In genomic region chr1:113053344-113054138, GRCh38 we compare ENCODE assay signal across 18 cellular contexts. TPM values are rescaled to one million over a fixed set of nuclear protein-coding genes. Genes with fewer than 3 reads are reported as not detected.
DNase-seq lines count a peak whose midpoint lies in the region; ATAC-seq and TF ChIP-seq lines count a peak whose summit lies in the region.
"Had no signal": no experiment of that assay in that cellular context is flagged by ENCODE, and none has a peak within 500 bp of the region (broad histone marks: within the 10 kb centered on the region; RNA-seq: fewer than 3 reads in every experiment).

No MANE protein-coding gene starts in this region.

- H4K20me1 ChIP-seq in BLaER1 (no peaks in the 10 kb centered on the region), GM23338 (replicated peaks; ENCODE audit: insufficient read depth) (no peaks in the 10 kb centered on the region)

- H3K4me2 ChIP-seq in BLaER1: no peak overlapping the region
- 0 out of 2 replicates have a peak overlapping the region, but pooled peaks have one; percentile 54 for H3K4me2 ChIP-seq in GM23338
- H3K4me2 ChIP-seq: KMS-11 had no signal

- H3F3A ChIP-seq in GM23338 (replicated peaks; ENCODE audit: low read depth): 0 out of 2 replicates have a peak, but pooled peaks cover 4% of the 10 kb centered on the region

- no peaks in the 10 kb centered on the region for H3K79me2 ChIP-seq in GM23338 (replicated peaks; ENCODE audit: insufficient read depth)

- peak overlapping the region; percentile 34; the same call in 1 of the 2 replicates for H2AFZ ChIP-seq in GM23338

- no peaks in the 10 kb centered on the region for H3K9me3 Mint-ChIP-seq in GM23338
- H3K9me3 Mint-ChIP-seq in activated T-helper 17 cell treated with anti-CD3 and anti-CD28 coated beads, Interleukin-2, amount 50 U/mL, for 72 hours: no peaks in the 10 kb centered on the region
- H3K9me3 Mint-ChIP-seq in immature natural killer cell: no peaks in the 10 kb centered on the region
- H3K9me3 Mint-ChIP-seq: CD4-positive, alpha-beta T cell had no signal

- H3K4me1 Mint-ChIP-seq in GM23338 (peaks cover 26% of the 10 kb centered on the region), immature natural killer cell (peaks cover 44 to 52% of the 10 kb centered on the region in 2 donors)
- H3K4me1 Mint-ChIP-seq in activated T-helper 17 cell treated with anti-CD3 and anti-CD28 coated beads, Interleukin-2, amount 50 U/mL, for 72 hours: no peaks in the 10 kb centered on the region

- no peak overlapping the region for H3K4me3 ChIP-seq in BLaER1
- H3K4me3 ChIP-seq in GM23338: no peak overlapping the region
- H3K4me3 ChIP-seq: MG63, SJSA1 had no signal

- H3K27me3 Mint-ChIP-seq in GM23338 (ENCODE audit: insufficient read depth, low read depth, poor library complexity) (peaks cover 6% of the 10 kb centered on the region), immature natural killer cell (ENCODE audit: low read depth in 3 of 3) (peaks cover 0 to 2% (median 0%) of the 10 kb centered on the region in 3 donors)
- H3K27me3 Mint-ChIP-seq in activated T-helper 17 cell treated with anti-CD3 and anti-CD28 coated beads, Interleukin-2, amount 50 U/mL, for 72 hours: no peaks in the 10 kb centered on the region
- H3K27me3 Mint-ChIP-seq: CD4-positive, alpha-beta T cell had no signal

- H3K27me3 ChIP-seq in BLaER1 (no peaks in the 10 kb centered on the region), GM23338 (ENCODE audit: insufficient read depth) (no peaks in the 10 kb centered on the region)
- H3K27me3 ChIP-seq: MG63, SJSA1 had no signal

- H3K36me3 Mint-ChIP-seq in GM23338 (ENCODE audit: low read depth) (no peaks in the 10 kb centered on the region), immature natural killer cell (no peaks in the 10 kb centered on the region)
- no peaks in the 10 kb centered on the region for H3K36me3 Mint-ChIP-seq in activated T-helper 17 cell treated with anti-CD3 and anti-CD28 coated beads, Interleukin-2, amount 50 U/mL, for 72 hours (ENCODE audit: low read depth)

- peaks cover 30% of the 10 kb centered on the region for H3K4me1 ChIP-seq in BLaER1
- H3K4me1 ChIP-seq in GM23338 (ENCODE audit: insufficient read depth): peaks cover 34% of the 10 kb centered on the region

- DNase-seq in GM23338 (ENCODE audit: low spot score) (no peak), immature natural killer cell (no peak)
- DNase-seq: AML-193; CD4-positive, alpha-beta T cell; HCEC 1CT; MG63; NCI-H1092; NCI-H146; NCI-H2081 treated with DMSO at 0.1 percent for 48 hours; NCI-H510A treated with DMSO at 0.1 percent for 48 hours; NCI-H82 had no signal

- peak overlapping the region; percentile 23; the same call in 1 of the 3 replicates for H3K4me3 Mint-ChIP-seq in GM23338
- H3K4me3 Mint-ChIP-seq in activated T-helper 17 cell treated with anti-CD3 and anti-CD28 coated beads, Interleukin-2, amount 50 U/mL, for 72 hours: no peak overlapping the region
- peak overlapping the region in 4 of 5 donors; percentile 39 to 61 (median 46) for H3K4me3 Mint-ChIP-seq in immature natural killer cell
- H3K4me3 Mint-ChIP-seq: CD4-positive, alpha-beta T cell had no signal

- H3K36me3 ChIP-seq in BLaER1 (no peaks in the 10 kb centered on the region), GM23338 (ENCODE audit: insufficient read depth) (no peaks in the 10 kb centered on the region)
- H3K36me3 ChIP-seq: MG63, SJSA1 had no signal

- TF ChIP-seq CTCF in GM23338 (conservative IDR thresholded peaks at IDR 0.05; ENCODE audit: low read depth in 2 of 2): no peak

- no peaks in the 10 kb centered on the region for H3K9me3 ChIP-seq in BLaER1
- H3K9me3 ChIP-seq: MG63, SJSA1 had no signal

- H3K27ac Mint-ChIP-seq in GM23338 (peak overlapping the region; percentile 37), immature natural killer cell (peak overlapping the region; percentile 65 to 91 (median 84))
- peak overlapping the region; percentile 57 for H3K27ac Mint-ChIP-seq in activated T-helper 17 cell treated with anti-CD3 and anti-CD28 coated beads, Interleukin-2, amount 50 U/mL, for 72 hours
- H3K27ac Mint-ChIP-seq: CD4-positive, alpha-beta T cell had no signal

- no peak overlapping the region for H3K9ac ChIP-seq in BLaER1
- H3K9ac ChIP-seq: KMS-11 had no signal

- no peaks in the 10 kb centered on the region for H3K9me2 ChIP-seq in GM23338 (ENCODE audit: insufficient read depth)

- ATAC-seq in GM23338: no peak
- ATAC-seq in activated T-helper 17 cell treated with anti-CD3 and anti-CD28 coated beads, Interleukin-2, amount 50 U/mL, for 72 hours (replicated peaks): no peak
- ATAC-seq in HG03342 (IDR thresholded peaks at IDR 0.05; ENCODE audit: unreplicated experiment): no peak
- no peak for ATAC-seq in HG02840 (IDR thresholded peaks at IDR 0.05; ENCODE audit: low FRiP score, unreplicated experiment)
- no peak for ATAC-seq in HG03469 (IDR thresholded peaks at IDR 0.05; ENCODE audit: unreplicated experiment)

- H3K27ac ChIP-seq in BLaER1 (0 out of 2 replicates have a peak overlapping the region, but pooled peaks have one; percentile 9), GM23338 (ENCODE audit: low read depth) (peak overlapping the region; percentile 50)
- H3K27ac ChIP-seq: KMS-11, SJSA1 had no signal

TF ChIP-seq in GM23338, 12 proteins besides CTCF, POLR2A, EP300 and RAD21 (continues in another document):
- no peak for TF ChIP-seq ZNF462 (CRISPR knock-in tag; IDR thresholded peaks at IDR 0.05)
- TF ChIP-seq EZH2phosphoT487 (IDR thresholded peaks at IDR 0.05; ENCODE audit: unreplicated experiment): no peak
- no peak for TF ChIP-seq JUNB (IDR thresholded peaks at IDR 0.05; ENCODE audit: unreplicated experiment)

RNA-seq across cellular contexts. Expression of gene LRIG2, which starts 19.5 kb away (rescaled TPM):
- 40.4 and 41.8 TPM in 2 replicates for total RNA-seq in GM23338 (2014; rRNA removed; shearing (Covaris generic))
- polyA plus RNA-seq in GM23338 (2016; fragmentation: Nextera tagmentation; extraction: Ambion mirVana) (7.7 and 10.0 TPM in 2 replicates), immature natural killer cell (1 to 10 TPM; 2.4 to 6.1 (median 5.5) TPM)
- total RNA-seq in activated T-helper 17 cell treated with anti-CD3 and anti-CD28 coated beads, Interleukin-2, amount 50 U/mL, for 72 hours: 10 to 100 TPM in 1 of 2 donors, 1 to 10 TPM in 1; 9.9 to 12.9 TPM
